In the genomic region with DNA sequence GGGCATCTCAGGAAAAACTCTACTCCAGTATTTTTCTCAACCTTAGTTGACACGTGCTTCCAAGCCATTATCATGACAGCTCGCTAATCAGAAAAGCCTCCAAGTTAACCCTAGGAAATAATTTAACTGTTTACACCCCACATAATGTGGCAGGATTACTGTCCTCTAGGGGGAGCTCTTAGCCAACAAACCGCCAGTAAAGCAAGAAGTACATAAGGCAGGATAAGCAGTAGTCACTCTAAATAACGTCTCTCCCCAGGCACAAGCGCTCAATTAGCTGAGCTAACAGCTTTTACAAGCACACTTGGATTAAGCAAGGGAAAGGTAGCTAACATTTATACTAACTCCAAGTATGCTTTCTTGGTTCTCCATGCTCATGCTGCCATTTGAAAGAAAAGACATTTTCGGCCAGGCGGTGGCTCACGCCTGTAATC, we compare ENCODE assay signal across 8 cellular contexts. TPM values are rescaled to one million over a fixed set of nuclear protein-coding genes. Genes with fewer than 3 reads are reported as not detected.
DNase-seq lines count a peak whose midpoint lies in the region; ATAC-seq and TF ChIP-seq lines count a peak whose summit lies in the region.

No MANE protein-coding gene starts in this region.

- H2BK5ac ChIP-seq in IMR-90 (ENCODE audit: low read depth, low read length, poor library complexity, severe bottlenecking) (no peak overlapping the region), mesenchymal stem cell (ENCODE audit: low read depth, low read length, poor library complexity, severe bottlenecking) (no peak overlapping the region)

- H3K4me3 ChIP-seq in IMR-90 (ENCODE audit: insufficient read depth, low read depth, low read length) (no peak overlapping the region), mesenchymal stem cell (ENCODE audit: insufficient read depth in 1 of 2, low read depth in 1 of 2, low read length in 2 of 2) (no peak overlapping the region)

- H3K23ac ChIP-seq in IMR-90 (ENCODE audit: low read depth, low read length) (no peak overlapping the region), mesenchymal stem cell (ENCODE audit: low read length in 2 of 2) (no peak overlapping the region)

- no peak overlapping the region for H4K91ac ChIP-seq in IMR-90 (ENCODE audit: insufficient read depth, low read depth, low read length)
- no peak overlapping the region for H4K91ac ChIP-seq in mesenchymal stem cell (ENCODE audit: low read length)

- H3K4me2 ChIP-seq in IMR-90 (ENCODE audit: low read depth, low read length) (no peak overlapping the region), mesenchymal stem cell (ENCODE audit: low read length, poor library complexity, severe bottlenecking) (no peak overlapping the region)

- TF ChIP-seq CTCF in IMR-90 (conservative IDR thresholded peaks at IDR 0.05; ENCODE audit: low read depth, low read length): peak; percentile 46

- in situ Hi-C loops in IMR-90 (cut with MboI; ENCODE audit: low sequenced_read_pairs): loop anchor here (5.0 to 25.0 kb wide), 3 partner anchors 394 to 581 kb away; partner anchors contain the start of genes C1S and FOXJ2

- BruUV-seq in IMR-90 (replicated peaks; lab: Mats Ljungman, UMichigan): no TSS peak

- H4K8ac ChIP-seq in IMR-90 (ENCODE audit: low read depth in 2 of 2, low read length in 2 of 2) (no peak overlapping the region), mesenchymal stem cell (ENCODE audit: low read length) (no peak overlapping the region)

- DNase-seq in ELR (ENCODE audit: low read depth) (peak; percentile 58), IMR-90 (no peak), mesenchymal stem cell (peak; percentile 20), hypothalamus (lab: John Stamatoyannopoulos, UW) (no peak), amniotic stem cell (lab: John Stamatoyannopoulos, UW) (no peak), epidermal melanocyte (ENCODE audit: insufficient read length, low spot score) (no peak), DMS79 treated with DMSO at 0.1 percent for 48 hours (lab: John Stamatoyannopoulos, UW) (no peak)
- DNase-seq in activated T-cell treated with anti-CD3 and anti-CD28 coated beads, Interleukin-2, amount 50 U/mL, for 72 hours: peak; percentile 46 to 57

- dilution Hi-C loops in IMR-90 (cut with HindIII; ENCODE audit: low sequenced_read_pairs, unreplicated experiment): no loop called here

- H3K36me3 Mint-ChIP-seq in activated T-cell treated with anti-CD3 and anti-CD28 coated beads, Interleukin-2, amount 50 U/mL, for 72 hours (ENCODE audit: insufficient read depth in 2 of 2): no peaks in the 10 kb centered on the region

- no peaks in the 10 kb centered on the region for H4K20me1 ChIP-seq in IMR-90 (ENCODE audit: insufficient read depth, low read length)

- no peak overlapping the region for H3K56ac ChIP-seq in IMR-90 (ENCODE audit: extremely low read depth, insufficient read depth, low read length)

- no peak for ATAC-seq in IMR-90 (ENCODE audit: low read depth)
- no peak for ATAC-seq in activated T-cell treated with anti-CD3 and anti-CD28 coated beads, Interleukin-2, amount 50 U/mL, for 72 hours (replicated peaks in 1 of 2)

- H2AK9ac ChIP-seq in IMR-90 (replicated peaks; ENCODE audit: low read depth, low read length, poor library complexity): no peak overlapping the region

- TF ChIP-seq POLR2A in IMR-90 (IDR thresholded peaks at IDR 0.05; ENCODE audit: low read depth, low read length): no peak

- H3K14ac ChIP-seq in IMR-90 (replicated peaks; ENCODE audit: low read depth, low read length) (no peak overlapping the region), mesenchymal stem cell (ENCODE audit: low read length in 2 of 2) (no peak overlapping the region)

- POLR2A ChIA-PET in IMR-90 (lab: Charles Lee; ENCODE audit: unreplicated experiment): no interaction called here

- H3K27ac ChIP-seq in IMR-90 (ENCODE audit: insufficient read depth, low read length) (no peak overlapping the region), mesenchymal stem cell (ENCODE audit: low read length, poor library complexity, severe bottlenecking) (no peak overlapping the region)

- no peaks in the 10 kb centered on the region for H3K9me3 Mint-ChIP-seq in activated T-cell treated with anti-CD3 and anti-CD28 coated beads, Interleukin-2, amount 50 U/mL, for 72 hours

- H3K18ac ChIP-seq in IMR-90 (ENCODE audit: low read depth, low read length): no peak overlapping the region
- H3K18ac ChIP-seq in mesenchymal stem cell (ENCODE audit: low read depth in 1 of 2, low read length in 2 of 2): no peak overlapping the region

- intact Hi-C loops in IMR-90 (cut with micrococcal nuclease): no loop called here

- no peaks in the 10 kb centered on the region for H3K9me1 ChIP-seq in IMR-90 (ENCODE audit: insufficient read depth, low read length)

- H2AK5ac ChIP-seq in IMR-90 (ENCODE audit: low read depth, low read length): no peak overlapping the region
- H2AK5ac ChIP-seq in mesenchymal stem cell (ENCODE audit: low read length, severe bottlenecking): no peak overlapping the region

- H2AFZ ChIP-seq in IMR-90 (replicated peaks; ENCODE audit: low read length, poor library complexity) (no peak overlapping the region), mesenchymal stem cell (ENCODE audit: low read depth, low read length) (no peak overlapping the region)

- no peak overlapping the region for H2BK20ac ChIP-seq in IMR-90 (ENCODE audit: low read depth, low read length)

- H3K9ac ChIP-seq in IMR-90 (ENCODE audit: low read depth, low read length) (no peak overlapping the region), mesenchymal stem cell (ENCODE audit: low read length) (no peak overlapping the region)

- no peaks in the 10 kb centered on the region for H3K4me1 ChIP-seq in IMR-90 (ENCODE audit: control insufficient read depth, insufficient read depth, low read length)
- H3K4me1 ChIP-seq in mesenchymal stem cell (ENCODE audit: control insufficient read depth, insufficient read depth, low read depth, low read length): no peaks in the 10 kb centered on the region

- no peaks in the 10 kb centered on the region for H3K79me1 ChIP-seq in IMR-90 (ENCODE audit: low read depth in 1 of 2, low read length in 2 of 2)
- no peaks in the 10 kb centered on the region for H3K79me1 ChIP-seq in mesenchymal stem cell (replicated peaks; ENCODE audit: low read length, poor library complexity, severe bottlenecking)

- H3K27ac Mint-ChIP-seq in activated T-cell treated with anti-CD3 and anti-CD28 coated beads, Interleukin-2, amount 50 U/mL, for 72 hours: no peak overlapping the region

- peaks cover 4% of the 10 kb centered on the region for H3K27me3 Mint-ChIP-seq in activated T-cell treated with anti-CD3 and anti-CD28 coated beads, Interleukin-2, amount 50 U/mL, for 72 hours (ENCODE audit: low read depth)

- CTCF ChIA-PET in IMR-90 (lab: Yijun Ruan, JAX): interaction anchor here (1.0 kb wide), 1 partner anchor 165 kb away, joined by 3 read pairs; no protein-coding TSS in a partner anchor

- no peak overlapping the region for H2BK120ac ChIP-seq in IMR-90 (ENCODE audit: low read depth, low read length)
- no peak overlapping the region for H2BK120ac ChIP-seq in mesenchymal stem cell (ENCODE audit: low read depth, low read length)

- peaks cover 34% of the 10 kb centered on the region for H3K4me1 Mint-ChIP-seq in activated T-cell treated with anti-CD3 and anti-CD28 coated beads, Interleukin-2, amount 50 U/mL, for 72 hours (ENCODE audit: low read depth)

- no peak overlapping the region for H3K4me3 Mint-ChIP-seq in activated T-cell treated with anti-CD3 and anti-CD28 coated beads, Interleukin-2, amount 50 U/mL, for 72 hours

- peak; percentile 45 for TF ChIP-seq RAD21 in IMR-90 (IDR thresholded peaks at IDR 0.05; ENCODE audit: low read length)

- H3K36me3 ChIP-seq in IMR-90 (ENCODE audit: control insufficient read depth, insufficient read depth, low read length) (no peaks in the 10 kb centered on the region), mesenchymal stem cell (ENCODE audit: control insufficient read depth in 1 of 2, insufficient read depth in 2 of 2, low read depth in 1 of 2, low read length in 2 of 2) (no peaks in the 10 kb centered on the region)

- no peak overlapping the region for H2BK12ac ChIP-seq in mesenchymal stem cell (ENCODE audit: low read length in 2 of 2)

- H2BK15ac ChIP-seq in IMR-90 (ENCODE audit: low read depth, low read length) (no peak overlapping the region), mesenchymal stem cell (ENCODE audit: low read depth, poor library complexity, severe bottlenecking) (no peak overlapping the region)

- no peak overlapping the region for H4K5ac ChIP-seq in IMR-90 (ENCODE audit: low read depth, low read length)

- H3K4ac ChIP-seq in IMR-90 (ENCODE audit: low read depth, low read length): no peak overlapping the region
- no peak overlapping the region for H3K4ac ChIP-seq in mesenchymal stem cell (ENCODE audit: low read depth in 1 of 2, low read length in 2 of 2)

- H3K27me3 ChIP-seq in IMR-90 (ENCODE audit: control insufficient read depth, insufficient read depth, low read length): peaks cover 3% of the 10 kb centered on the region
- peaks cover 8 to 25% of the 10 kb centered on the region in 2 experiments for H3K27me3 ChIP-seq in mesenchymal stem cell (ENCODE audit: control insufficient read depth in 1 of 2, insufficient read depth in 1 of 2, low read length in 2 of 2)

- WGBS in IMR-90 (ENCODE audit: extremely low coverage in 2 of 2, insufficient read length in 1 of 2), 2 experiments: 80% methylated on average over 1 of the region's 8 CpGs; no CpG with 5 or more reads in 1 of the 2 experiments
- WGBS in mesenchymal stem cell: 53% methylated on average over 8 of the region's 8 CpGs

- H3K9me3 ChIP-seq in IMR-90 (ENCODE audit: control insufficient read depth, insufficient read depth, low read length) (no peaks in the 10 kb centered on the region), mesenchymal stem cell (ENCODE audit: control insufficient read depth, low read length) (no peaks in the 10 kb centered on the region)

TF ChIP-seq in IMR-90, 13 proteins besides CTCF, POLR2A, EP300 and RAD21 (continues in another document):
- no peak for TF ChIP-seq BHLHE40 (IDR thresholded peaks at IDR 0.05; ENCODE audit: low read depth, low read length)
- TF ChIP-seq RCOR1 (IDR thresholded peaks at IDR 0.05; ENCODE audit: insufficient replicate concordance, low read length): peak; percentile 56
- TF ChIP-seq CHD1 (IDR thresholded peaks at IDR 0.05; ENCODE audit: low read depth, low read length): no peak

RNA-seq across cellular contexts. Expression of gene APOBEC1, which starts 22.8 kb away (rescaled TPM):
- total RNA-seq in IMR-90 (2012; rRNA removed): not detected in 2 replicates
- not detected in 2 replicates for polyA plus RNA-seq in IMR-90 (2012; rRNA removed)
- polyA plus RNA-seq in IMR-90 (2012; cell fraction: cytosol; rRNA removed): not detected in 2 replicates
- polyA plus RNA-seq in IMR-90 (2012; cell fraction: nucleus; rRNA removed; ENCODE audit: low replicate concordance): not detected in 2 replicates
- total RNA-seq in activated T-cell treated with anti-CD3 and anti-CD28 coated beads, Interleukin-2, amount 50 U/mL, for 72 hours: not detected
- not detected for polyA plus RNA-seq in mesenchymal stem cell (2013, experiment 1 of 2)
- polyA plus RNA-seq in mesenchymal stem cell (2013, experiment 2 of 2): not detected

RNA-seq across cellular contexts. Expression of gene GDF3, which starts 52.7 kb away (rescaled TPM):
- total RNA-seq in IMR-90 (2012; rRNA removed): not detected in 2 replicates
- not detected in 2 replicates for polyA plus RNA-seq in IMR-90 (2012; rRNA removed)
- not detected in 2 replicates for polyA plus RNA-seq in IMR-90 (2012; cell fraction: cytosol; rRNA removed)
- not detected in 2 replicates for polyA plus RNA-seq in IMR-90 (2012; cell fraction: nucleus; rRNA removed; ENCODE audit: low replicate concordance)
- total RNA-seq in activated T-cell treated with anti-CD3 and anti-CD28 coated beads, Interleukin-2, amount 50 U/mL, for 72 hours: not detected
- not detected for polyA plus RNA-seq in mesenchymal stem cell (2013, experiment 1 of 2)
- not detected for polyA plus RNA-seq in mesenchymal stem cell (2013, experiment 2 of 2)

Comparison
In these comparisons a context has a peak if more than half of its experiments do, and no peak if none do; other contexts are left out.
1. DNase-seq: peak in ELR (single experiment), activated T-cell treated with anti-CD3 and anti-CD28 coated beads, Interleukin-2, amount 50 U/mL, for 72 hours (2 of 2) and mesenchymal stem cell (single experiment); none in IMR-90 (single experiment), hypothalamus (0 of 51), amniotic stem cell (single experiment), epidermal melanocyte (single experiment) and DMS79 treated with DMSO at 0.1 percent for 48 hours (single experiment).